Comparison of ENCODE assay signal across 1 cellular context in the genomic region with DNA sequence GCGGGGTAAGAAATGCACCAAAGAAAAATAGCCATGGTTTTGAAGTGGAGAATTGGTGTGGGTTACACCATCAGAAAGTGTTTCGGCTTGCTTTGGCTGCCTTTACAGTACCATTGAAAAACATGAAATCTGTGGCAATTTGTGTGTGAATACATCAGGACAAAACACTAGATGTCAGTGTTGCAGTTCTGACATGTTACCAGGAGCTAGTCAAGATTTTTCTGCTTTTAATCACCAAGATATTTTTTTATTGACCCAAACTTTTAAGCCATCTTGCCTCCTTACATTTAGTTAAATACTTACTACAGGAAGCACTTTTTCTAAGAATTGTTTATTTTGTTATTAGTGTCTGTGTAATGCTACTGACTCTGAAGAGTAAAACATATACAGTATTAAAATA.
TF ChIP-seq lines count a peak whose summit lies in the region.

No MANE protein-coding gene starts in this region.

TF ChIP-seq in GM12878, 131 proteins besides CTCF, POLR2A, EP300 and RAD21:
- TF ChIP-seq, protein P1, sequence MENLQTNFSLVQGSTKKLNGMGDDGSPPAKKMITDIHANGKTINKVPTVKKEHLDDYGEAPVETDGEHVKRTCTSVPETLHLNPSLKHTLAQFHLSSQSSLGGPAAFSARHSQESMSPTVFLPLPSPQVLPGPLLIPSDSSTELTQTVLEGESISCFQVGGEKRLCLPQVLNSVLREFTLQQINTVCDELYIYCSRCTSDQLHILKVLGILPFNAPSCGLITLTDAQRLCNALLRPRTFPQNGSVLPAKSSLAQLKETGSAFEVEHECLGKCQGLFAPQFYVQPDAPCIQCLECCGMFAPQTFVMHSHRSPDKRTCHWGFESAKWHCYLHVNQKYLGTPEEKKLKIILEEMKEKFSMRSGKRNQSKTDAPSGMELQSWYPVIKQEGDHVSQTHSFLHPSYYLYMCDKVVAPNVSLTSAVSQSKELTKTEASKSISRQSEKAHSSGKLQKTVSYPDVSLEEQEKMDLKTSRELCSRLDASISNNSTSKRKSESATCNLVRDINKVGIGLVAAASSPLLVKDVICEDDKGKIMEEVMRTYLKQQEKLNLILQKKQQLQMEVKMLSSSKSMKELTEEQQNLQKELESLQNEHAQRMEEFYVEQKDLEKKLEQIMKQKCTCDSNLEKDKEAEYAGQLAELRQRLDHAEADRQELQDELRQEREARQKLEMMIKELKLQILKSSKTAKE (IDR thresholded peaks at IDR 0.05; ENCODE audit: low read depth, poor library complexity, severe bottlenecking), result no peak
- TF ChIP-seq TARDBP (IDR thresholded peaks at IDR 0.05; ENCODE audit: borderline replicate concordance) (no peak), SP1 (IDR thresholded peaks at IDR 0.05; ENCODE audit: low read depth, low read length) (no peak), NFYA (IDR thresholded peaks at IDR 0.05; ENCODE audit: borderline replicate concordance, low read depth, low read length) (no peak), CEBPZ (IDR thresholded peaks at IDR 0.05; ENCODE audit: low read depth, low read length) (no peak), ZBTB33 (IDR thresholded peaks at IDR 0.05) (no peak), BMI1 (IDR thresholded peaks at IDR 0.05; ENCODE audit: borderline replicate concordance) (no peak), CHD4 (IDR thresholded peaks at IDR 0.05) (no peak), GATAD2B (conservative IDR thresholded peaks at IDR 0.05; ENCODE audit: low read depth) (no peak), ETV6 (conservative IDR thresholded peaks at IDR 0.05 in 1 of 2, IDR thresholded peaks at IDR 0.05 in 1 of 2; ENCODE audit: borderline replicate concordance in 1 of 2, low read depth in 1 of 2) (no peak)
- TF ChIP-seq, protein P2, sequence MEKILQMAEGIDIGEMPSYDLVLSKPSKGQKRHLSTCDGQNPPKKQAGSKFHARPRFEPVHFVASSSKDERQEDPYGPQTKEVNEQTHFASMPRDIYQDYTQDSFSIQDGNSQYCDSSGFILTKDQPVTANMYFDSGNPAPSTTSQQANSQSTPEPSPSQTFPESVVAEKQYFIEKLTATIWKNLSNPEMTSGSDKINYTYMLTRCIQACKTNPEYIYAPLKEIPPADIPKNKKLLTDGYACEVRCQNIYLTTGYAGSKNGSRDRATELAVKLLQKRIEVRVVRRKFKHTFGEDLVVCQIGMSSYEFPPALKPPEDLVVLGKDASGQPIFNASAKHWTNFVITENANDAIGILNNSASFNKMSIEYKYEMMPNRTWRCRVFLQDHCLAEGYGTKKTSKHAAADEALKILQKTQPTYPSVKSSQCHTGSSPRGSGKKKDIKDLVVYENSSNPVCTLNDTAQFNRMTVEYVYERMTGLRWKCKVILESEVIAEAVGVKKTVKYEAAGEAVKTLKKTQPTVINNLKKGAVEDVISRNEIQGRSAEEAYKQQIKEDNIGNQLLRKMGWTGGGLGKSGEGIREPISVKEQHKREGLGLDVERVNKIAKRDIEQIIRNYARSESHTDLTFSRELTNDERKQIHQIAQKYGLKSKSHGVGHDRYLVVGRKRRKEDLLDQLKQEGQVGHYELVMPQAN (conservative IDR thresholded peaks at IDR 0.05), result no peak
